8 cellular contexts compared by ENCODE assay signal in genomic region chr1:101288491-101288944, GRCh38. TPM values are rescaled to one million over a fixed set of nuclear protein-coding genes. Genes with fewer than 3 reads are reported as not detected.
DNase-seq lines count a peak whose midpoint lies in the region; ATAC-seq and TF ChIP-seq lines count a peak whose summit lies in the region.

No MANE protein-coding gene starts in this region.

- TF ChIP-seq CTCF in Loucy (conservative IDR thresholded peaks at IDR 0.05; ENCODE audit: low read length) (peak; percentile 98), cardiac muscle cell (IDR thresholded peaks at IDR 0.05; ENCODE audit: low read depth, low read length) (peak; percentile 91)

- no peak overlapping the region for H3K27ac ChIP-seq in cardiac muscle cell

- H3K9ac ChIP-seq in Loucy (ENCODE audit: low read depth, low read length, poor library complexity, severe bottlenecking): no peak overlapping the region

- DNase-seq in DMS79 (lab: John Stamatoyannopoulos, UW): peak; percentile 12
- DNase-seq in activated naive CD8-positive, alpha-beta T cell treated with anti-CD3 and anti-CD28 coated beads, Interleukin-2, amount 50 U/mL, for 16 hours (ENCODE audit: low read depth, low spot score): peak; percentile 43
- peak; percentile 81 to 93 for DNase-seq in cardiac muscle cell (ENCODE audit: low read depth in 1 of 2, low spot score in 1 of 2)
- DNase-seq in putamen (ENCODE audit: low spot score): peak; percentile 53

- H3K9me3 ChIP-seq in Loucy (ENCODE audit: insufficient read depth, low read depth, low read length) (no peaks in the 10 kb centered on the region), cardiac muscle cell (ENCODE audit: low read depth) (no peaks in the 10 kb centered on the region)

- H3F3A ChIP-seq in Loucy (ENCODE audit: low read depth): no peaks in the 10 kb centered on the region

- H3K9me2 ChIP-seq in Loucy (replicated peaks; ENCODE audit: low read depth, low read length): no peaks in the 10 kb centered on the region

- H4K20me1 ChIP-seq in Loucy (ENCODE audit: insufficient read depth, low read length, poor library complexity, severe bottlenecking): no peaks in the 10 kb centered on the region

- no peaks in the 10 kb centered on the region for H3K79me2 ChIP-seq in Loucy (ENCODE audit: insufficient read depth, low read length)

- H3K4me3 ChIP-seq in Loucy (ENCODE audit: low read length, poor library complexity, severe bottlenecking) (no peak overlapping the region), cardiac muscle cell (no peak overlapping the region)

- H3K36me3 ChIP-seq in Loucy (ENCODE audit: insufficient read depth, low read length) (no peaks in the 10 kb centered on the region), cardiac muscle cell (no peaks in the 10 kb centered on the region)

- ATAC-seq in GM21576 (IDR thresholded peaks at IDR 0.05; ENCODE audit: unreplicated experiment): peak; percentile 49
- ATAC-seq in SK-N-SH treated with all-trans-retinoic acid at 6 μM for 48 hours: peak; percentile 93
- ATAC-seq in GM21737 (IDR thresholded peaks at IDR 0.05; ENCODE audit: unreplicated experiment): no peak

- peaks cover 32% of the 10 kb centered on the region for H3K4me1 ChIP-seq in Loucy (ENCODE audit: insufficient read depth, low read length, poor library complexity, severe bottlenecking)
- H3K4me1 ChIP-seq in cardiac muscle cell (ENCODE audit: low read depth): peaks cover 20% of the 10 kb centered on the region

- H3K4me2 ChIP-seq in Loucy (ENCODE audit: low read depth, low read length, poor library complexity, severe bottlenecking): no peak overlapping the region

- H3K27me3 ChIP-seq in Loucy (ENCODE audit: insufficient read depth, low read length, poor library complexity, severe bottlenecking) (no peaks in the 10 kb centered on the region), cardiac muscle cell (no peaks in the 10 kb centered on the region)

- H2AFZ ChIP-seq in Loucy (ENCODE audit: low read length): no peak overlapping the region

TF ChIP-seq in SK-N-SH treated with all-trans-retinoic acid at 6 μM for 48 hours, 23 proteins besides CTCF, POLR2A, EP300 and RAD21:
- TF ChIP-seq ISL1 (CRISPR knock-in tag; IDR thresholded peaks at IDR 0.05) (0 out of 2 replicates have a peak, but pooled peaks have one; percentile 14), ZNF8 (CRISPR knock-in tag; IDR thresholded peaks at IDR 0.05) (no peak)

RNA-seq across cellular contexts. Expression of gene S1PR1, which starts 51.7 kb away (rescaled TPM):
- 58.6 and 62.2 TPM in 2 replicates for total RNA-seq in cardiac muscle cell
- 58.1 and 59.1 TPM in 2 replicates for polyA plus RNA-seq in cardiac muscle cell

Comparison
In these comparisons a context has a peak if more than half of its experiments do, and no peak if none do; other contexts are left out.
1. DNase-seq: peak in every context shown above with its lines; median percentile 87 in cardiac muscle cell; 53 in putamen; 43 in activated naive CD8-positive, alpha-beta T cell treated with anti-CD3 and anti-CD28 coated beads, Interleukin-2, amount 50 U/mL, for 16 hours; 12 in DMS79.